ENCODE assay signal across 11 cellular contexts in the genomic region with DNA sequence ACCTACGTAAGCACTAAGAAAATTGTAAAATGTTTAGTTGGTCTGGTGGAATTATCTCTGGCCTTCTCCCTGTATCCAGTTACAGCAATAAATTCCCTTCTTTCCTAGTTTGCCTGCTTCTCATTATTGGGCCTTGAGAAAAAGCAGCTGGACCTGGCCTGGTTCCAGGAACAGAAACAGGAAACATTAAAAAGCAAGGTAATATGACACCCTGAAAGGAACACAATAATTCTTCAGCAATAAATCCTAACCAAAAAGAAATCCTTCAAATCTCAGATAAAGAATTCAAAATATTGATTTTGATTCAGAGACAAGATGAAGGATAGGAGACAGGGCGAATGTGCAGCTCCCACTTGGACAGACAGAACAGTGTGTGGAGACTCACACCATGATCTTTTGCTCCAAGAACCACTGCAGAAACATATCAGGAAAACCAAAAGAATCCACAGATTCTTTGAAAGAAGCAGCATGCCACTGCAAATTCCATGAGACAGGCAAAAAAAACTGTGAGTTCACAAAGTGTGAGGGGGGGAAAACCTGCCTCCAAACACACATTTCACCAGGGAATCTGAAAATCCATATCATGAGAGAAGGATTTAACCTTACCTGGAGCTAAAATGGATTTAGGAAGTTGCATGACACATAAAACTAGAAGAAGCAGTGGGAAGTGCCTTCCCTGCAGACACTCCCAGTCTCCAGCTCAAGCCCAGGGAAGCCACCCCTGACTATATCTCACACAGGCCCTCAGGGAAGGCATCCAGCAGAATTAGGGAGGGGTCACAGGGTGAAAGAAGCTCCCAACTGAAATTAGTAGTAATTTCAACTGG. TPM values are rescaled to one million over a fixed set of nuclear protein-coding genes. Genes with fewer than 3 reads are reported as not detected.
A peak's percentile ranks its signal among the peaks of the same experiment; 100 is the strongest.
DNase-seq lines count a peak whose midpoint lies in the region; ATAC-seq lines count a peak whose summit lies in the region.
"Had no signal": no experiment of that assay in that cellular context is flagged by ENCODE, and none has a peak within 500 bp of the region (broad histone marks: within the 10 kb centered on the region; RNA-seq: fewer than 3 reads in every experiment).

No MANE protein-coding gene starts in this region.

- no peak overlapping the region for H2BK5ac ChIP-seq in mesenchymal stem cell (ENCODE audit: low read depth, low read length, poor library complexity, severe bottlenecking)

- H3K9me3 ChIP-seq in adipocyte (ENCODE audit: control insufficient read depth, low read length): peaks cover 33% of the 10 kb centered on the region
- H3K9me3 ChIP-seq in mesenchymal stem cell (ENCODE audit: control insufficient read depth, low read length): peaks cover 19% of the 10 kb centered on the region
- peaks cover 3% of the 10 kb centered on the region for H3K9me3 ChIP-seq in GM23248 (ENCODE audit: low read depth)

- H3K23ac ChIP-seq in mesenchymal stem cell (ENCODE audit: low read length in 2 of 2): no peak overlapping the region

- H3K9me2 ChIP-seq in GM23248 (ENCODE audit: insufficient read depth): no peaks in the 10 kb centered on the region

- no peak overlapping the region for H3K9ac ChIP-seq in adipocyte (ENCODE audit: low read length)
- no peak overlapping the region for H3K9ac ChIP-seq in mesenchymal stem cell (ENCODE audit: low read length)
- H3K9ac ChIP-seq in GM23248: no peak overlapping the region

- DNase-seq in COLO668 (lab: John Stamatoyannopoulos, UW; ENCODE audit: unreplicated experiment) (peak; percentile 48), NCI-H1105 treated with DMSO at 0.1 percent for 48 hours (lab: John Stamatoyannopoulos, UW) (peak; percentile 87), adipocyte (ENCODE audit: low read depth) (peak; percentile 83), mesenchymal stem cell (peak; percentile 53), GM23248 (no peak), caudate nucleus (lab: John Stamatoyannopoulos, UW) (no peak)
- no peak for DNase-seq in stimulated activated naive CD4-positive, alpha-beta T cell (lab: John Stamatoyannopoulos, UW)

- no peaks in the 10 kb centered on the region for H3K79me1 ChIP-seq in mesenchymal stem cell (replicated peaks; ENCODE audit: low read length, poor library complexity, severe bottlenecking)

- H2AFZ ChIP-seq in mesenchymal stem cell (ENCODE audit: low read depth, low read length) (no peak overlapping the region), GM23248 (no peak overlapping the region)

- WGBS in mesenchymal stem cell: 70% methylated on average over 1 of the region's 2 CpGs
- 0 to 5% methylated on average over 2 of the region's 2 CpGs for WGBS in GM23248 (ENCODE audit: low coverage in 1 of 2, low lambda C conversion rate in 2 of 2, missing lambda C conversion rate in 2 of 2), 2 experiments

- no peaks in the 10 kb centered on the region for H3F3A ChIP-seq in GM23248 (ENCODE audit: insufficient read depth)

- ATAC-seq in HG03520 (IDR thresholded peaks at IDR 0.05; ENCODE audit: unreplicated experiment): no peak

- H3K36me3 ChIP-seq in adipocyte (ENCODE audit: control insufficient read depth, insufficient read depth, low read length, severe bottlenecking) (no peaks in the 10 kb centered on the region), mesenchymal stem cell (ENCODE audit: control insufficient read depth in 1 of 2, insufficient read depth in 2 of 2, low read depth in 1 of 2, low read length in 2 of 2) (no peaks in the 10 kb centered on the region), GM23248 (ENCODE audit: low read depth) (no peaks in the 10 kb centered on the region)
- H3K36me3 ChIP-seq: heart right ventricle had no signal

- in situ Hi-C loops in GM23248 (cut with MboI): no loop called here

- no peak overlapping the region for H4K91ac ChIP-seq in mesenchymal stem cell (ENCODE audit: low read length)

- H4K8ac ChIP-seq in mesenchymal stem cell (ENCODE audit: low read length): no peak overlapping the region

- peak overlapping the region; percentile 42 for H3K27ac ChIP-seq in mesenchymal stem cell (ENCODE audit: low read length, poor library complexity, severe bottlenecking)
- H3K27ac ChIP-seq in GM23248: no peak overlapping the region
- H3K27ac ChIP-seq in caudate nucleus (ENCODE audit: low read depth, low read length): no peak overlapping the region
- H3K27ac ChIP-seq: heart right ventricle had no signal

- no peak overlapping the region for H2AK5ac ChIP-seq in mesenchymal stem cell (ENCODE audit: low read length, severe bottlenecking)

- H3K27me3 ChIP-seq in adipocyte (replicated peaks; ENCODE audit: control insufficient read depth, insufficient read depth, low read length) (peaks cover 5% of the 10 kb centered on the region), mesenchymal stem cell (ENCODE audit: control insufficient read depth in 1 of 2, insufficient read depth in 1 of 2, low read length in 2 of 2) (peaks cover 10 to 11% of the 10 kb centered on the region in 2 experiments), GM23248 (replicated peaks; ENCODE audit: insufficient read depth) (no peaks in the 10 kb centered on the region)

- H3K18ac ChIP-seq in mesenchymal stem cell (ENCODE audit: low read depth in 1 of 2, low read length in 2 of 2): no peak overlapping the region

- no peak overlapping the region for H3K4ac ChIP-seq in mesenchymal stem cell (ENCODE audit: low read depth in 1 of 2, low read length in 2 of 2)

- H3K79me2 ChIP-seq in GM23248 (ENCODE audit: insufficient read depth): no peaks in the 10 kb centered on the region

- H2BK15ac ChIP-seq in mesenchymal stem cell (ENCODE audit: low read depth, poor library complexity, severe bottlenecking): no peak overlapping the region

- no peaks in the 10 kb centered on the region for H3K4me1 ChIP-seq in adipocyte (ENCODE audit: control insufficient read depth, insufficient read depth, low read length)
- peaks cover 2% of the 10 kb centered on the region for H3K4me1 ChIP-seq in mesenchymal stem cell (ENCODE audit: control insufficient read depth, insufficient read depth, low read depth, low read length)
- H3K4me1 ChIP-seq in GM23248 (ENCODE audit: insufficient read depth): no peaks in the 10 kb centered on the region

- H3K4me3 ChIP-seq in adipocyte (ENCODE audit: low read length) (no peak overlapping the region), mesenchymal stem cell (ENCODE audit: insufficient read depth in 1 of 2, low read depth in 1 of 2, low read length in 2 of 2) (no peak overlapping the region), GM23248 (no peak overlapping the region)
- H3K4me3 ChIP-seq: heart right ventricle had no signal

- no peak overlapping the region for H2BK12ac ChIP-seq in mesenchymal stem cell (ENCODE audit: low read length in 2 of 2)

- H3K14ac ChIP-seq in mesenchymal stem cell (ENCODE audit: low read length in 2 of 2): no peak overlapping the region

- H2BK120ac ChIP-seq in mesenchymal stem cell (ENCODE audit: low read depth, low read length): no peak overlapping the region

- no peaks in the 10 kb centered on the region for H4K20me1 ChIP-seq in GM23248 (ENCODE audit: insufficient read depth)

- H3K4me2 ChIP-seq in mesenchymal stem cell (ENCODE audit: low read length, poor library complexity, severe bottlenecking) (no peak overlapping the region), GM23248 (ENCODE audit: unreplicated experiment) (no peak overlapping the region)

RNA-seq across cellular contexts. Expression of gene TREM1, which starts 28.9 kb away (rescaled TPM):
- polyA plus RNA-seq in mesenchymal stem cell (2013, experiment 1 of 2): 5.2 TPM
- 5.7 TPM for polyA plus RNA-seq in mesenchymal stem cell (2013, experiment 2 of 2)
- not detected in 2 replicates for total RNA-seq in GM23248 (2014; rRNA removed; shearing (Covaris generic))
- not detected in 2 replicates for polyA plus RNA-seq in GM23248 (2016; fragmentation: Nextera tagmentation; extraction: Ambion mirVana)
- total RNA-seq: activated T-helper 2 cell treated with anti-CD3 and anti-CD28 coated beads, Interferon-gamma antibody, Interleukin-2, Interleukin-4, amounts not matched to agents 10 μg/mL and 5 μg/mL and 100 μg/mL, durations not matched to agents 14 hours and 24 hours and 36 hours had no signal

RNA-seq across cellular contexts. Expression of gene TREML4, which starts 29.4 kb away (rescaled TPM):
- polyA plus RNA-seq in mesenchymal stem cell (2013, experiment 1 of 2): not detected
- not detected for polyA plus RNA-seq in mesenchymal stem cell (2013, experiment 2 of 2)
- not detected in 2 replicates for total RNA-seq in GM23248 (2014; rRNA removed; shearing (Covaris generic))
- polyA plus RNA-seq in GM23248 (2016; fragmentation: Nextera tagmentation; extraction: Ambion mirVana): not detected in 2 replicates
- total RNA-seq: activated T-helper 2 cell treated with anti-CD3 and anti-CD28 coated beads, Interferon-gamma antibody, Interleukin-2, Interleukin-4, amounts not matched to agents 10 μg/mL and 5 μg/mL and 100 μg/mL, durations not matched to agents 14 hours and 24 hours and 36 hours; heart right ventricle; urinary bladder had no signal

RNA-seq across cellular contexts. Expression of gene TREML2, which starts 56.6 kb away (rescaled TPM):
- polyA plus RNA-seq in mesenchymal stem cell (2013, experiment 1 of 2): not detected
- polyA plus RNA-seq in mesenchymal stem cell (2013, experiment 2 of 2): 0.01 TPM
- total RNA-seq in GM23248 (2014; rRNA removed; shearing (Covaris generic)): not detected in 2 replicates
- polyA plus RNA-seq in GM23248 (2016; fragmentation: Nextera tagmentation; extraction: Ambion mirVana): not detected in 2 replicates

Comparison
In these comparisons a context has a peak if more than half of its experiments do, and no peak if none do; other contexts are left out.
1. DNase-seq: peak in COLO668 (single experiment), NCI-H1105 treated with DMSO at 0.1 percent for 48 hours (single experiment), adipocyte (single experiment) and mesenchymal stem cell (single experiment); none in stimulated activated naive CD4-positive, alpha-beta T cell (0 of 6), GM23248 (single experiment) and caudate nucleus (0 of 61).